In genomic region chr22:42270178-42270511, GRCh38 we compare ENCODE assay signal across 8 cellular contexts. TPM values are rescaled to one million over a fixed set of nuclear protein-coding genes. Genes with fewer than 3 reads are reported as not detected.
DNase-seq lines count a peak whose midpoint lies in the region; ATAC-seq, FAIRE-seq and TF ChIP-seq lines count a peak whose summit lies in the region.

No MANE protein-coding gene starts in this region.

- H3K4me1 ChIP-seq in kidney (ENCODE audit: control insufficient read depth in 1 of 2, insufficient read depth in 1 of 2, low read depth in 1 of 2, low read length in 2 of 2) = peaks cover 4 to 7% of the 10 kb centered on the region in 2 donors

- peak overlapping the region; percentile 89 for H3K4me3 ChIP-seq in H7 (ENCODE audit: insufficient read depth, low read depth, low read length)
- H3K4me3 ChIP-seq in astrocyte of the cerebellum (ENCODE audit: low read depth, low read length) = peak overlapping the region; percentile 91
- H3K4me3 ChIP-seq in kidney (ENCODE audit: low read length in 2 of 2) = peak overlapping the region; percentile 77 to 81

- FAIRE-seq in kidney (lab: Jason Lieb, UNC) = no peak

- TF ChIP-seq CTCF in astrocyte of the cerebellum (IDR thresholded peaks at IDR 0.05; ENCODE audit: low read depth, low read length, missing control alignments) = no peak
- no peak for TF ChIP-seq CTCF in kidney (IDR thresholded peaks at IDR 0.05; ENCODE audit: borderline replicate concordance, extremely low read depth, insufficient read depth)
- TF ChIP-seq CTCF in GM10266 (IDR thresholded peaks at IDR 0.05; ENCODE audit: control insufficient read depth, insufficient read depth, low read depth, missing control alignments) = no peak

- peak overlapping the region; percentile 48 to 71 for H3K9ac ChIP-seq in kidney (ENCODE audit: low read length in 2 of 2)

- H3K27ac Mint-ChIP-seq in stimulated activated memory B cell treated with anti-CD40 and anti-IgM and Interleukin-4, amounts not matched to agents 10 μg/mL and 1 μg/mL and 100 μg/mL, for 72 hours = peak overlapping the region; percentile 67

- intact Hi-C loops in kidney (cut with DNase I) = no loop called here

- no peaks in the 10 kb centered on the region for H3K9me3 ChIP-seq in kidney (ENCODE audit: control insufficient read depth in 1 of 2, low read length in 2 of 2)

- H3K36me3 Mint-ChIP-seq in stimulated activated memory B cell treated with anti-CD40 and anti-IgM and Interleukin-4, amounts not matched to agents 10 μg/mL and 1 μg/mL and 100 μg/mL, for 72 hours = no peaks in the 10 kb centered on the region

- H3K27me3 ChIP-seq in H7 (ENCODE audit: control insufficient read depth, insufficient read depth, low read length) = peaks cover 5% of the 10 kb centered on the region

- no peaks in the 10 kb centered on the region for H3K27me3 Mint-ChIP-seq in stimulated activated memory B cell treated with anti-CD40 and anti-IgM and Interleukin-4, amounts not matched to agents 10 μg/mL and 1 μg/mL and 100 μg/mL, for 72 hours

- H3K9me3 Mint-ChIP-seq in stimulated activated memory B cell treated with anti-CD40 and anti-IgM and Interleukin-4, amounts not matched to agents 10 μg/mL and 1 μg/mL and 100 μg/mL, for 72 hours = no peaks in the 10 kb centered on the region

- H3K4me1 Mint-ChIP-seq in stimulated activated memory B cell treated with anti-CD40 and anti-IgM and Interleukin-4, amounts not matched to agents 10 μg/mL and 1 μg/mL and 100 μg/mL, for 72 hours = peaks cover 25% of the 10 kb centered on the region

- peak; percentile 97 for DNase-seq in H7
- DNase-seq in NCI-H1105 treated with DMSO at 0.1 percent for 48 hours (lab: John Stamatoyannopoulos, UW) = peak; percentile 23
- DNase-seq in astrocyte of the cerebellum (ENCODE audit: low read depth) = no peak
- DNase-seq in kidney = no peak
- no peak for DNase-seq in RKO (ENCODE audit: low spot score)
- no peak for DNase-seq in GM10266 (ENCODE audit: extremely low spot score)

- peak; percentile 51 for ATAC-seq in GM18498 (IDR thresholded peaks at IDR 0.05; ENCODE audit: unreplicated experiment)
- peak; percentile 79 for ATAC-seq in stimulated activated memory B cell treated with anti-CD40 and anti-IgM and Interleukin-4, amounts not matched to agents 10 μg/mL and 1 μg/mL and 100 μg/mL, for 72 hours

- H3K27ac ChIP-seq in kidney (ENCODE audit: low read depth in 2 of 2, low read length in 2 of 2) = peak overlapping the region; percentile 71 to 77

- in situ Hi-C loops in astrocyte of the cerebellum (cut with HindIII; ENCODE audit: low sequenced_read_pairs) = no loop called here

- H3K36me3 ChIP-seq in H7 (replicated peaks; ENCODE audit: control insufficient read depth, insufficient read depth, low read length) (no peaks in the 10 kb centered on the region), kidney (ENCODE audit: control insufficient read depth in 1 of 2, insufficient read depth in 2 of 2, low read length in 2 of 2) (no peaks in the 10 kb centered on the region)

- peak overlapping the region; percentile 84 for H3K4me3 Mint-ChIP-seq in stimulated activated memory B cell treated with anti-CD40 and anti-IgM and Interleukin-4, amounts not matched to agents 10 μg/mL and 1 μg/mL and 100 μg/mL, for 72 hours

RNA-seq across cellular contexts. Expression of gene TCF20, which starts 0.3 kb away (rescaled TPM):
- total RNA-seq in H7 (2014; rRNA removed; shearing (Covaris generic)) = 39.8 and 56.4 TPM in 2 replicates
- total RNA-seq in kidney = 63.6 TPM
- polyA plus RNA-seq in kidney (ENCODE audit: insufficient read depth, low read depth, low replicate concordance) = 6.1 TPM

Comparison
In these comparisons a context has a peak if more than half of its experiments do, and no peak if none do; other contexts are left out.
1. DNase-seq: peak in H7 (single experiment) and NCI-H1105 treated with DMSO at 0.1 percent for 48 hours (single experiment); none in astrocyte of the cerebellum (single experiment), kidney (single experiment), RKO (single experiment) and GM10266 (single experiment).
2. Peak in every context shown above with its lines, with median percentiles within 50 percentile points of each other: H3K4me3 ChIP-seq.